8 cellular contexts compared by ENCODE assay signal in genomic region chr17:77888242-77889134, GRCh38.
DNase-seq lines count a peak whose midpoint lies in the region; ATAC-seq and TF ChIP-seq lines count a peak whose summit lies in the region.

No MANE protein-coding gene starts in this region.

- H3K4me3 ChIP-seq in HFF-Myc (replicated peaks; ENCODE audit: low read depth, low read length) (peak overlapping the region; percentile 44), hepatocyte (no peak overlapping the region), skin epidermis (peak overlapping the region; percentile 13 to 45 (median 38))

- H3K36me3 ChIP-seq in hepatocyte (replicated peaks; ENCODE audit: insufficient read depth, low read depth): no peaks in the 10 kb centered on the region

- no peaks in the 10 kb centered on the region for H3K79me2 ChIP-seq in hepatocyte

- peak overlapping the region; percentile 79 for H3K4me3 Mint-ChIP-seq in activated naive CD8-positive, alpha-beta T cell treated with anti-CD3 and anti-CD28 coated beads, Interleukin-2, amount 50 U/mL, for 24 hours

- H3K27ac ChIP-seq in hepatocyte (peak overlapping the region; percentile 27), skin epidermis (peak overlapping the region in 20 of 21 experiments; percentile 35 to 89 (median 74))

- H4K20me1 ChIP-seq in hepatocyte (ENCODE audit: insufficient read depth, poor library complexity, severe bottlenecking): no peaks in the 10 kb centered on the region

- no peaks in the 10 kb centered on the region for H3K9me3 ChIP-seq in hepatocyte (ENCODE audit: low read depth)

- H3K9me3 Mint-ChIP-seq in activated naive CD8-positive, alpha-beta T cell treated with anti-CD3 and anti-CD28 coated beads, Interleukin-2, amount 50 U/mL, for 24 hours: no peaks in the 10 kb centered on the region

- TF ChIP-seq CTCF in HFF-Myc (IDR thresholded peaks at IDR 0.05; ENCODE audit: low read depth, low read length, missing control alignments) (no peak), hepatocyte (IDR thresholded peaks at IDR 0.05; ENCODE audit: poor library complexity) (no peak)

- peak overlapping the region; percentile 66 for H3K27ac Mint-ChIP-seq in activated naive CD8-positive, alpha-beta T cell treated with anti-CD3 and anti-CD28 coated beads, Interleukin-2, amount 50 U/mL, for 24 hours

- ATAC-seq in activated naive CD8-positive, alpha-beta T cell treated with anti-CD3 and anti-CD28 coated beads, Interleukin-2, amount 50 U/mL, for 24 hours: no peak
- ATAC-seq in HG03097 (IDR thresholded peaks at IDR 0.05; ENCODE audit: low FRiP score, unreplicated experiment): no peak

- peak overlapping the region; percentile 15 for H2AFZ ChIP-seq in hepatocyte

- H3K27me3 Mint-ChIP-seq in activated naive CD8-positive, alpha-beta T cell treated with anti-CD3 and anti-CD28 coated beads, Interleukin-2, amount 50 U/mL, for 24 hours: peaks cover 13% of the 10 kb centered on the region

- no peaks in the 10 kb centered on the region for H3K27me3 ChIP-seq in hepatocyte

- no peaks in the 10 kb centered on the region for H3K9me2 ChIP-seq in hepatocyte (replicated peaks; ENCODE audit: insufficient read depth)

- H3K36me3 Mint-ChIP-seq in activated naive CD8-positive, alpha-beta T cell treated with anti-CD3 and anti-CD28 coated beads, Interleukin-2, amount 50 U/mL, for 24 hours (ENCODE audit: low read depth): no peaks in the 10 kb centered on the region

- DNase-seq in HFF-Myc (ENCODE audit: extremely low read depth, low read depth) (no peak), hepatocyte (ENCODE audit: low spot score) (no peak), GM19238 (ENCODE audit: insufficient read length, low spot score) (no peak), NOMO-1 treated with dmso at 0.1 percent for 144 hours (lab: John Stamatoyannopoulos, UW; ENCODE audit: unreplicated experiment) (no peak)
- no peak for DNase-seq in activated naive CD8-positive, alpha-beta T cell treated with anti-CD3 and anti-CD28 coated beads, Interleukin-2, amount 50 U/mL, for 24 hours
- no peak for DNase-seq in stimulated activated CD4-positive, alpha-beta T cell treated with anti-CD3 and anti-CD28 coated beads, Interleukin-2, amount 100 ng/mL, for 24 hours

- peaks cover 8% of the 10 kb centered on the region for H3K4me1 ChIP-seq in hepatocyte (ENCODE audit: insufficient read depth)

- peaks cover 55% of the 10 kb centered on the region for H3K4me1 Mint-ChIP-seq in activated naive CD8-positive, alpha-beta T cell treated with anti-CD3 and anti-CD28 coated beads, Interleukin-2, amount 50 U/mL, for 24 hours

- 73% methylated on average over 13 of the region's 13 CpGs for WGBS in hepatocyte (ENCODE audit: low lambda C conversion rate, missing lambda C conversion rate)

- H3K4me2 ChIP-seq in hepatocyte: peak overlapping the region; percentile 68
